13 cellular contexts compared by ENCODE assay signal in the genomic region with DNA sequence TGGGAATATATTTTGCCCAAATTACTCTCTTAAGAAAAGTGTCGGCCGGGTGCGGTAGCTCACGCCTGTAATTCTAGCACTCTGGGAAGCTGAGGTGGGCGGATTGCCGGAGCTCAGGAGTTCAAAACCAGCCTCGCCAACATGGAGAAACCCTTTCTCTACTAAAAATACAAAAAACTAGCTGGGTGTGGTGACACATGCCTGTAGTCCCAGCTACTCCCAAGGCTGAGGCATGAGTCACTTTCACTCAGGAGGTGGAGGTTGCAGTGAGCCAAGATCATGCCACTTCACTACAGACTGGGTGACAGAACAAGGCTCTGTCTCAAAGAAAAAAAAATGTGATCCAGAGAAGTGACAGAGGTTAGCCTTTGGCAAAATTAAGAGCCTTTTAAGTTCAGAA. TPM values are rescaled to one million over a fixed set of nuclear protein-coding genes. Genes with fewer than 3 reads are reported as not detected.
DNase-seq lines count a peak whose midpoint lies in the region; ATAC-seq and TF ChIP-seq lines count a peak whose summit lies in the region.
"Had no signal": no experiment of that assay in that cellular context is flagged by ENCODE, and none has a peak within 500 bp of the region (broad histone marks: within the 10 kb centered on the region; RNA-seq: fewer than 3 reads in every experiment).

No MANE protein-coding gene starts in this region.

- no peak overlapping the region for H3K4me3 ChIP-seq in fibroblast of pulmonary artery (replicated peaks; ENCODE audit: low read depth, low read length)

- no peak for TF ChIP-seq CTCF in fibroblast of pulmonary artery (IDR thresholded peaks at IDR 0.05; ENCODE audit: low read length, missing control alignments)

- peak; percentile 78 to 93 for ATAC-seq in activated naive CD4-positive, alpha-beta T cell treated with anti-CD3 and anti-CD28 coated beads, Interleukin-2, amount 50 U/mL, for 72 hours

- peaks cover 0 to 4% of the 10 kb centered on the region in 2 donors for H3K9me3 Mint-ChIP-seq in activated naive CD4-positive, alpha-beta T cell treated with anti-CD3 and anti-CD28 coated beads, Interleukin-2, amount 50 U/mL, for 72 hours
- H3K9me3 Mint-ChIP-seq: central memory CD8-positive, alpha-beta T cell had no signal

- no peak for DNase-seq in activated naive CD4-positive, alpha-beta T cell treated with anti-CD3 and anti-CD28 coated beads, Interleukin-2, amount 50 U/mL, for 72 hours (ENCODE audit: low spot score in 2 of 2)
- no peak for DNase-seq in activated naive CD4-positive, alpha-beta T cell (lab: John Stamatoyannopoulos, UW)
- DNase-seq in SW 1271 (lab: John Stamatoyannopoulos, UW) (peak; percentile 59 to 76), fibroblast of pulmonary artery (ENCODE audit: low read depth) (peak; percentile 59), stromal cell of bone marrow (ENCODE audit: low read depth) (peak; percentile 34), G401 (ENCODE audit: low spot score) (no peak), GM03348 (ENCODE audit: low spot score) (no peak), NCI-H446 treated with DMSO at 0.1 percent for 48 hours (lab: John Stamatoyannopoulos, UW) (no peak)
- DNase-seq: activated CD4-positive, alpha-beta T cell treated with anti-CD3 and anti-CD28 coated beads, Interleukin-2, amount 50 U/mL, for 1 hour; BE2C; NCI-H1105 treated with DMSO at 0.1 percent for 48 hours; nephron progenitor cell had no signal

- no peaks in the 10 kb centered on the region for H3K36me3 Mint-ChIP-seq in activated naive CD4-positive, alpha-beta T cell treated with anti-CD3 and anti-CD28 coated beads, Interleukin-2, amount 50 U/mL, for 72 hours

- in situ Hi-C loops in G401 (cut with HindIII; ENCODE audit: low sequenced_read_pairs), result no loop called here

- H3K27ac Mint-ChIP-seq in activated naive CD4-positive, alpha-beta T cell treated with anti-CD3 and anti-CD28 coated beads, Interleukin-2, amount 50 U/mL, for 72 hours, result no peak overlapping the region
- H3K27ac Mint-ChIP-seq: nephron progenitor cell had no signal

RNA-seq across cellular contexts. Expression of a gene that starts 26.4 kb away (rescaled TPM):
- not detected for total RNA-seq in activated naive CD4-positive, alpha-beta T cell treated with anti-CD3 and anti-CD28 coated beads, Interleukin-2, amount 50 U/mL, for 72 hours
- not detected in 2 replicates for total RNA-seq in G401 (2014; rRNA removed; shearing (Covaris generic))

Comparison
In these comparisons a context has a peak if more than half of its experiments do, and no peak if none do; other contexts are left out.
1. DNase-seq: peak in SW 1271 (2 of 2), fibroblast of pulmonary artery (single experiment) and stromal cell of bone marrow (single experiment); none in activated naive CD4-positive, alpha-beta T cell treated with anti-CD3 and anti-CD28 coated beads, Interleukin-2, amount 50 U/mL, for 72 hours (0 of 2), activated naive CD4-positive, alpha-beta T cell (0 of 4), G401 (single experiment), GM03348 (single experiment) and NCI-H446 treated with DMSO at 0.1 percent for 48 hours (single experiment).